ENCODE assay signal across 8 cellular contexts in genomic region chr6:10478187-10479040, GRCh38. TPM values are rescaled to one million over a fixed set of nuclear protein-coding genes. Genes with fewer than 3 reads are reported as not detected.
A peak's percentile ranks its signal among the peaks of the same experiment; 100 is the strongest.
DNase-seq lines count a peak whose midpoint lies in the region; ATAC-seq, FAIRE-seq and TF ChIP-seq lines count a peak whose summit lies in the region.

No MANE protein-coding gene starts in this region.

- H2AFZ ChIP-seq in astrocyte (ENCODE audit: low read depth, low read length), result no peak overlapping the region

- peaks cover 12% of the 10 kb centered on the region for H3K27me3 ChIP-seq in DOHH2 (ENCODE audit: control insufficient read depth, low read length)
- no peaks in the 10 kb centered on the region for H3K27me3 ChIP-seq in astrocyte (ENCODE audit: insufficient read depth, low read length)
- no peaks in the 10 kb centered on the region for H3K27me3 ChIP-seq in kidney epithelial cell (ENCODE audit: control insufficient read depth, insufficient read depth, low read length)

- peaks cover 2% of the 10 kb centered on the region for H3K9me3 Mint-ChIP-seq in astrocyte (ENCODE audit: unreplicated experiment)
- no peaks in the 10 kb centered on the region for H3K9me3 Mint-ChIP-seq in T-helper 2 cell treated with Interferon-gamma antibody and Interleukin-4, amounts not matched to agents 5 μg/mL and 100 μg/mL, for 36 hours

- no peaks in the 10 kb centered on the region for H3K9me2 ChIP-seq in DOHH2 (replicated peaks; ENCODE audit: control insufficient read depth, low read length)

- no peak overlapping the region for H3K27ac ChIP-seq in DOHH2 (ENCODE audit: low read depth, low read length)
- no peak overlapping the region for H3K27ac ChIP-seq in astrocyte (ENCODE audit: low read depth, low read length)

- no peak overlapping the region for H3K4me2 ChIP-seq in DOHH2 (ENCODE audit: low read length)
- no peak overlapping the region for H3K4me2 ChIP-seq in astrocyte (ENCODE audit: low read length)

- no peak overlapping the region for H3K9ac ChIP-seq in astrocyte (ENCODE audit: low read length)

- no peaks in the 10 kb centered on the region for H3K79me2 ChIP-seq in DOHH2 (ENCODE audit: control insufficient read depth, low read length)
- H3K79me2 ChIP-seq in astrocyte (ENCODE audit: insufficient read depth, low read length), result no peaks in the 10 kb centered on the region

- H3K36me3 ChIP-seq in DOHH2 (ENCODE audit: control insufficient read depth, low read length) (no peaks in the 10 kb centered on the region), astrocyte (ENCODE audit: insufficient read depth, low read length) (no peaks in the 10 kb centered on the region), kidney epithelial cell (ENCODE audit: control insufficient read depth, insufficient read depth, low read length) (no peaks in the 10 kb centered on the region)

- H3K36me3 Mint-ChIP-seq in astrocyte (ENCODE audit: low read depth, unreplicated experiment), result no peaks in the 10 kb centered on the region
- no peaks in the 10 kb centered on the region for H3K36me3 Mint-ChIP-seq in T-helper 2 cell treated with Interferon-gamma antibody and Interleukin-4, amounts not matched to agents 5 μg/mL and 100 μg/mL, for 36 hours (ENCODE audit: low read depth)

- H3K4me1 ChIP-seq in DOHH2 (ENCODE audit: control insufficient read depth, low read length), result 0 out of 2 replicates have a peak, but pooled peaks cover 3% of the 10 kb centered on the region
- peaks cover 3% of the 10 kb centered on the region for H3K4me1 ChIP-seq in astrocyte (ENCODE audit: insufficient read depth, low read length)

- TF ChIP-seq CTCF in DOHH2 (IDR thresholded peaks at IDR 0.05; ENCODE audit: low read depth, low read length, poor library complexity, severe bottlenecking), result peak; percentile 77
- TF ChIP-seq CTCF in astrocyte (IDR thresholded peaks at IDR 0.05; ENCODE audit: insufficient read depth, low read depth, low read length), result peak; percentile 72
- TF ChIP-seq CTCF in kidney epithelial cell (IDR thresholded peaks at IDR 0.05; ENCODE audit: insufficient read depth, low read length, poor library complexity, severe bottlenecking), result peak; percentile 47

- DNase-seq in NCI-H1694 treated with DMSO at 0.1 percent for 48 hours (lab: John Stamatoyannopoulos, UW) (peak; percentile 59), astrocyte (ENCODE audit: low read depth) (peak; percentile 18), kidney epithelial cell (ENCODE audit: low read depth) (no peak)
- DNase-seq in T-helper 2 cell treated with Interferon-gamma antibody and Interleukin-4, amounts not matched to agents 5 μg/mL and 100 μg/mL, for 36 hours (ENCODE audit: low spot score), result no peak

- FAIRE-seq in astrocyte (lab: Jason Lieb, UNC), result no peak

- H4K20me1 ChIP-seq in DOHH2 (ENCODE audit: control insufficient read depth, insufficient read depth, low read depth, low read length), result no peaks in the 10 kb centered on the region
- no peaks in the 10 kb centered on the region for H4K20me1 ChIP-seq in astrocyte (ENCODE audit: insufficient read depth, low read length)

- ATAC-seq in GM21390 (IDR thresholded peaks at IDR 0.05; ENCODE audit: unreplicated experiment) (peak; percentile 61), GM21528 (IDR thresholded peaks at IDR 0.05; ENCODE audit: low FRiP score, unreplicated experiment) (no peak), GM21825 (IDR thresholded peaks at IDR 0.05; ENCODE audit: unreplicated experiment) (no peak)

- no peak overlapping the region for H3K4me3 Mint-ChIP-seq in astrocyte (ENCODE audit: unreplicated experiment)
- H3K4me3 Mint-ChIP-seq in T-helper 2 cell treated with Interferon-gamma antibody and Interleukin-4, amounts not matched to agents 5 μg/mL and 100 μg/mL, for 36 hours, result no peak overlapping the region

- H3K27ac Mint-ChIP-seq in astrocyte (ENCODE audit: unreplicated experiment), result no peak overlapping the region
- H3K27ac Mint-ChIP-seq in T-helper 2 cell treated with Interferon-gamma antibody and Interleukin-4, amounts not matched to agents 5 μg/mL and 100 μg/mL, for 36 hours, result no peak overlapping the region

- peaks cover 8% of the 10 kb centered on the region for H3K27me3 Mint-ChIP-seq in astrocyte (ENCODE audit: low read depth, unreplicated experiment)
- peaks cover 10% of the 10 kb centered on the region for H3K27me3 Mint-ChIP-seq in T-helper 2 cell treated with Interferon-gamma antibody and Interleukin-4, amounts not matched to agents 5 μg/mL and 100 μg/mL, for 36 hours (ENCODE audit: low read depth)

- no peak overlapping the region for H3K4me3 ChIP-seq in DOHH2 (ENCODE audit: low read length)
- H3K4me3 ChIP-seq in astrocyte (ENCODE audit: insufficient read depth, low read depth, low read length), result no peak overlapping the region
- no peak overlapping the region for H3K4me3 ChIP-seq in kidney epithelial cell (ENCODE audit: low read depth, low read length)

- peaks cover 17% of the 10 kb centered on the region for H3K4me1 Mint-ChIP-seq in astrocyte (ENCODE audit: low read depth, unreplicated experiment)
- peaks cover 3% of the 10 kb centered on the region for H3K4me1 Mint-ChIP-seq in T-helper 2 cell treated with Interferon-gamma antibody and Interleukin-4, amounts not matched to agents 5 μg/mL and 100 μg/mL, for 36 hours (ENCODE audit: low read depth)

- no peaks in the 10 kb centered on the region for H3F3A ChIP-seq in DOHH2 (ENCODE audit: control insufficient read depth, insufficient read depth)

- H3K9me3 ChIP-seq in DOHH2 (ENCODE audit: control insufficient read depth, insufficient read depth, low read length), result peaks cover 8% of the 10 kb centered on the region
- H3K9me3 ChIP-seq in astrocyte (ENCODE audit: insufficient read depth, low read depth, low read length), result no peaks in the 10 kb centered on the region

RNA-seq across cellular contexts. Expression of gene GCNT2, which starts 42.7 kb away (rescaled TPM):
- total RNA-seq in astrocyte, result 13.0 and 14.8 TPM in 2 replicates
- total RNA-seq in kidney epithelial cell, result 6.5 and 7.3 TPM in 2 replicates

Comparison
In these comparisons a context has a peak if more than half of its experiments do, and no peak if none do; other contexts are left out.
1. DNase-seq: peak in NCI-H1694 treated with DMSO at 0.1 percent for 48 hours (single experiment) and astrocyte (single experiment); none in kidney epithelial cell (single experiment) and T-helper 2 cell treated with Interferon-gamma antibody and Interleukin-4, amounts not matched to agents 5 μg/mL and 100 μg/mL, for 36 hours (single experiment).
2. Peak in every context shown above with its lines, with median percentiles within 50 percentile points of each other: CTCF ChIP-seq.